In the genomic region with DNA sequence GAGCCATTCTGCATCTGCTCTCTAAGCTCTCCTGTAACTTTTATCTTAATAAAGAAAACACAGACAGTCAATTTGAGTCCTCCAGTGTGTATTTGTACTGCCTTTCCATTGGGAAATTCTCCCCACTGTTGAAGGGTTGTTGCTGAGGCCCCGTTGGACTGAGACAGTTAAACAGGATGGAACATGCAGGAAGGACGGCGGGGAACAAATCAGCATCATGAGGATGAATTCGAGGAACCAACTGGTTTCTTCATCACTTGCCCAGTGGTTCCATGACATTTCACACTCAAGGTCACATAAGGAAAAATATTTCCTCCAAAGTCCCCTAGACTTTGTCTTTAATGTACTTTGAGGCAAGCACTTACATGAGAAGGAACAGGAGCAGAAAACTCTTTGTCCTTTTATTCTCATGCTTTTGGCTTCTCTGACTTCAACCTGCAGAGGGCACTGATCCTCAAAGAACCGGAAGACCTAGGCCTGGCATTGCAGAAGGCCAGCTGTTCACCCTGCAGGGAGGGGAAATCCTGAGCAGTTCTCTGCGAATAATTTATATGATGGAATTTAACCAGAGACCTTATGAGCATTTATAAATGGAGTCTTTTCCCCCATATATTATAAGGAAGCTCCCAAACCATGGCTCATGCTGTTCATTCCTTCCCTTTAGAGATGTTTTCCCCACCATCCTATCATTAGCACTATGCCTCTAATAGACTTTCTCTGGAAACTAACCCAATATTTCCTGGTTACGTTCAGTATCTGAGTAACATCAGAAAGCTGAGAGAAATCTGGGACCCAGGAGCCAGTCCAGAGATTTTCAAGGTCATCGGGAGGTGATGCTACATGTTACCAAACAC, we compare ENCODE assay signal across 8 cellular contexts. TPM values are rescaled to one million over a fixed set of nuclear protein-coding genes. Genes with fewer than 3 reads are reported as not detected.
A peak's percentile ranks its signal among the peaks of the same experiment; 100 is the strongest.
DNase-seq lines count a peak whose midpoint lies in the region; ATAC-seq, FAIRE-seq and TF ChIP-seq lines count a peak whose summit lies in the region.

No MANE protein-coding gene starts in this region.

- no TSS peak for BruUV-seq in HepG2 (replicated peaks; lab: Mats Ljungman, UMichigan)

- WGBS in HepG2 (ENCODE audit: low lambda C conversion rate): 42% methylated on average over 8 of the region's 8 CpGs

- TF ChIP-seq CTCF in chondrocyte (IDR thresholded peaks at IDR 0.05) (peak; percentile 92), HepG2 (CRISPR knock-in tag; IDR thresholded peaks at IDR 0.05) (peak; percentile 91)

- H3K27me3 Mint-ChIP-seq in chondrocyte (ENCODE audit: low read depth): no peaks in the 10 kb centered on the region

- no peaks in the 10 kb centered on the region for H4K20me1 ChIP-seq in HepG2 (ENCODE audit: insufficient read depth, low read length)

- intact Hi-C loops in HepG2 (cut with micrococcal nuclease; ENCODE audit: unreplicated experiment): loop anchor here (1.0 to 5.0 kb wide), 7 partner anchors 13 to 248 kb away; no protein-coding TSS in a partner anchor

- H3K9me3 Mint-ChIP-seq in chondrocyte (ENCODE audit: low read depth): no peaks in the 10 kb centered on the region

- H3K9ac ChIP-seq in HepG2 (ENCODE audit: insufficient read depth, low read depth, low read length): no peak overlapping the region

- in situ Hi-C loops in HepG2 (cut with HindIII; ENCODE audit: extremely low pct_ligation_motif_present, low pct_unique_long_range_greater_than_20kb): loop anchor here (5.0 to 10.0 kb wide), 2 partner anchors 127 to 210 kb away; a partner anchor contains a TSS

- CTCF ChIA-PET in HepG2 (lab: Yijun Ruan, JAX; ENCODE audit: low intra/inter-chr PET ratio, low total read pairs): interaction anchor here (0.5 to 1.6 kb wide), 4 partner anchors 14 to 213 kb away, joined by 3 to 20 read pairs (median 4); a partner anchor contains a TSS

- H2AFZ ChIP-seq in HepG2 (ENCODE audit: low read length): no peak overlapping the region

- H3K9me3 ChIP-seq in SJCRH30 (replicated peaks): no peaks in the 10 kb centered on the region
- no peaks in the 10 kb centered on the region for H3K9me3 ChIP-seq in HepG2 (ENCODE audit: low read length)

- H3K4me3 ChIP-seq in SJCRH30 (no peak overlapping the region), HepG2 (replicated peaks in 1 of 3; ENCODE audit: insufficient read depth in 1 of 3, low read depth in 2 of 3, low read length in 3 of 3) (no peak overlapping the region)

- TF ChIP-seq EP300 in HepG2 (IDR thresholded peaks at IDR 0.05; ENCODE audit: low read depth in 2 of 2, low read length in 2 of 2) (no peak), HepG2 (CRISPR knock-in tag; IDR thresholded peaks at IDR 0.05; ENCODE audit: borderline replicate concordance) (no peak)

- no peaks in the 10 kb centered on the region for H3K36me3 Mint-ChIP-seq in chondrocyte (ENCODE audit: low read depth)

- H3K4me1 ChIP-seq in SJCRH30 (peaks cover 7% of the 10 kb centered on the region; the same call in 1 of the 2 replicates), HepG2 (ENCODE audit: insufficient read depth, low read length) (peaks cover 59% of the 10 kb centered on the region)

- H3K36me3 ChIP-seq in SJCRH30: no peaks in the 10 kb centered on the region
- H3K36me3 ChIP-seq in HepG2 (replicated peaks in 1 of 2; ENCODE audit: control insufficient read depth in 1 of 2, insufficient read depth in 2 of 2, low read length in 2 of 2): no peaks in the 10 kb centered on the region

- TF ChIP-seq RAD21 in HepG2 (CRISPR knock-in tag; IDR thresholded peaks at IDR 0.05): peak; percentile 94

- H3K27ac Mint-ChIP-seq in chondrocyte (ENCODE audit: unreplicated experiment): no peak overlapping the region

- peaks cover 24% of the 10 kb centered on the region for H3K4me1 Mint-ChIP-seq in chondrocyte (ENCODE audit: low read depth)

- peak; percentile 78 for FAIRE-seq in GM18507 (lab: Jason Lieb, UNC)
- peak; percentile 94 for FAIRE-seq in HepG2 (lab: Jason Lieb, UNC)

- peak; percentile 87 for DNase-seq in Ammon's horn (ENCODE audit: low spot score)
- DNase-seq in GM18507 (ENCODE audit: extremely low spot score, insufficient read length, low read depth): peak; percentile 29
- peak; percentile 87 for DNase-seq in NAMALWA (ENCODE audit: low spot score)
- DNase-seq in SJCRH30: peak; percentile 74 to 87
- no peak for DNase-seq in chondrocyte (ENCODE audit: low spot score)
- DNase-seq in HepG2 (ENCODE audit: low spot score): peak; percentile 89
- DNase-seq in stromal cell of bone marrow (ENCODE audit: low read depth): peak; percentile 74

- ATAC-seq in HG02840 (IDR thresholded peaks at IDR 0.05; ENCODE audit: low FRiP score, unreplicated experiment) (peak; percentile 71), HepG2 (peak; percentile 80)

- no peak overlapping the region for H3K4me2 ChIP-seq in HepG2 (ENCODE audit: low read depth, low read length)

- POLR2A ChIA-PET in HepG2 (lab: Yijun Ruan, JAX): interaction anchor here (0.7 to 4.4 kb wide), 6 partner anchors 14 to 217 kb away, joined by 3 to 28 read pairs (median 4); a partner anchor contains a TSS

- H3K27ac ChIP-seq in SJCRH30: no peak overlapping the region
- H3K27ac ChIP-seq in HepG2 (ENCODE audit: extremely low read length, insufficient read depth, low read length): no peak overlapping the region

- H3K4me3 Mint-ChIP-seq in chondrocyte (ENCODE audit: unreplicated experiment): no peak overlapping the region

- TF ChIP-seq POLR2A in HepG2 (IDR thresholded peaks at IDR 0.05; ENCODE audit: insufficient read depth in 1 of 2, low read depth in 2 of 2, low read length in 2 of 2): no peak

- no peaks in the 10 kb centered on the region for H3K79me2 ChIP-seq in HepG2 (ENCODE audit: insufficient read depth, low read length)

- H3K27me3 ChIP-seq in SJCRH30 (no peaks in the 10 kb centered on the region), HepG2 (ENCODE audit: control insufficient read depth in 1 of 2, insufficient read depth in 2 of 2, low read length in 2 of 2) (no peaks in the 10 kb centered on the region)

TF ChIP-seq in HepG2, 621 proteins besides CTCF, POLR2A, EP300 and RAD21 (continues in another document):
- no peak for TF ChIP-seq KDM3A (CRISPR knock-in tag; IDR thresholded peaks at IDR 0.05; ENCODE audit: low read depth)
- TF ChIP-seq, protein P1, sequence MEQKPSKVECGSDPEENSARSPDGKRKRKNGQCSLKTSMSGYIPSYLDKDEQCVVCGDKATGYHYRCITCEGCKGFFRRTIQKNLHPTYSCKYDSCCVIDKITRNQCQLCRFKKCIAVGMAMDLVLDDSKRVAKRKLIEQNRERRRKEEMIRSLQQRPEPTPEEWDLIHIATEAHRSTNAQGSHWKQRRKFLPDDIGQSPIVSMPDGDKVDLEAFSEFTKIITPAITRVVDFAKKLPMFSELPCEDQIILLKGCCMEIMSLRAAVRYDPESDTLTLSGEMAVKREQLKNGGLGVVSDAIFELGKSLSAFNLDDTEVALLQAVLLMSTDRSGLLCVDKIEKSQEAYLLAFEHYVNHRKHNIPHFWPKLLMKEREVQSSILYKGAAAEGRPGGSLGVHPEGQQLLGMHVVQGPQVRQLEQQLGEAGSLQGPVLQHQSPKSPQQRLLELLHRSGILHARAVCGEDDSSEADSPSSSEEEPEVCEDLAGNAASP (CRISPR knock-in tag; IDR thresholded peaks at IDR 0.05; ENCODE audit: borderline replicate concordance): peak; percentile 74
- TF ChIP-seq KMT2B (CRISPR knock-in tag; IDR thresholded peaks at IDR 0.05): peak; percentile 39; the same call in 1 of the 2 replicates

RNA-seq across cellular contexts. Expression of a gene that starts 55.2 kb away (rescaled TPM):
- not detected in 2 replicates for total RNA-seq in SJCRH30 (2014; rRNA removed; shearing (Covaris generic))
- not detected in 3 replicates for total RNA-seq in chondrocyte
- not detected in 2 replicates for total RNA-seq in HepG2 (2016; rRNA removed; fragmentation: Illumina TruSeq; extraction: Trizol)
- not detected in 2 replicates for total RNA-seq in HepG2 (2016; cell fraction: cytosol; rRNA removed; fragmentation: Illumina TruSeq; extraction: Trizol; ENCODE audit: low read depth)
- total RNA-seq in HepG2 (2016; cell fraction: insoluble cytoplasmic fraction; rRNA removed; fragmentation: Illumina TruSeq; extraction: Trizol): not detected in 2 replicates
- total RNA-seq in HepG2 (2016; cell fraction: membrane; rRNA removed; fragmentation: Illumina TruSeq; extraction: Trizol): not detected in 2 replicates
- total RNA-seq in HepG2 (2016; cell fraction: nucleus; rRNA removed; fragmentation: Illumina TruSeq; extraction: Trizol): not detected in 2 replicates
- not detected in 2 replicates for polyA plus RNA-seq in HepG2 (2011; rRNA removed)
- polyA plus RNA-seq in HepG2 (2011; cell fraction: cytosol; rRNA removed): 0.03 TPM in 1 of 2 replicates, not detected in the other
- polyA plus RNA-seq in HepG2 (2011; cell fraction: nucleus; rRNA removed): not detected in 2 replicates
- polyA plus RNA-seq in HepG2 (2012): not detected in 2 replicates
- polyA plus RNA-seq in HepG2 (2016; cell fraction: cytosol; fragmentation: Illumina TruSeq; extraction: Trizol; ENCODE audit: low read depth): not detected in 2 replicates
- polyA plus RNA-seq in HepG2 (2016; cell fraction: insoluble cytoplasmic fraction; fragmentation: Illumina TruSeq; extraction: Trizol; ENCODE audit: low read depth): not detected in 2 replicates
- not detected in 2 replicates for polyA plus RNA-seq in HepG2 (2016; cell fraction: membrane; fragmentation: Illumina TruSeq; extraction: Trizol; ENCODE audit: low read depth)
- polyA plus RNA-seq in HepG2 (2016; cell fraction: nucleus; fragmentation: Illumina TruSeq; extraction: Trizol; ENCODE audit: insufficient read depth, low read depth): not detected in 2 replicates
- not detected in 2 replicates for polyA minus RNA-seq in HepG2 (2011; rRNA and poly(A)+ RNA removed; ENCODE audit: low replicate concordance)
- polyA minus RNA-seq in HepG2 (2011; cell fraction: cytosol; rRNA and poly(A)+ RNA removed): not detected in 2 replicates
- not detected in 2 replicates for polyA minus RNA-seq in HepG2 (2011; cell fraction: nucleus; rRNA and poly(A)+ RNA removed)
